ENCODE assay signal across 27 cellular contexts in the genomic region with DNA sequence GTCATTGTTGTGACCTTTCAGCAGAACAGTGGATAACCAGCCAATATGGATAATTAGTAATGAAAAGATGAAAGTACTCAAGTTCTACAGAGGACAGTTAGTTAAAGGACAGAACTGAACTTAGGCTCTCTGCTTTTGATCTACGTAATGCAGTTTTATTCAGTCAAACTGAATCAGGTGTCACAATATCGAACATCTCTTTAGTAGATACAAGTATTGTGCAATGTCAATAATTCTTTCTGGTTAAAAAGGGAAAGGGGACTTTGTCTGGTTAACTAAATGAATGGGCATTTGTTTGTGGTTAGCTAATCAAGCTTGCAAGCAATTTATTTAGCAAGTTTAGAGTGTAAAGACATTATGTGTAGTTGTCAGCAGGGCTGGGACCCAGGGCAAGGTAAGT.
"Had no signal": no experiment of that assay in that cellular context is flagged by ENCODE, and none has a peak within 500 bp of the region (broad histone marks: within the 10 kb centered on the region; RNA-seq: fewer than 3 reads in every experiment).

No MANE protein-coding gene starts in this region.

- H3K36me3 ChIP-seq: adrenal gland, brain microvascular endothelial cell, esophagus squamous epithelium, gastroesophageal sphincter, heart right ventricle had no signal

- DNase-seq: activated CD4-positive, alpha-beta memory T cell treated with anti-CD3 and anti-CD28 coated beads for 36 hours; activated CD4-positive, alpha-beta T cell treated with anti-CD3 and anti-CD28 coated beads for 36 hours; activated CD4-positive, alpha-beta T cell treated with anti-CD3 and anti-CD28 coated beads, Interleukin-2, amount 10 ng/mL, durations not matched to agents 24 days and 14 days; activated CD4-positive, CD25-positive, alpha-beta regulatory T cell; activated CD4-positive, CD25-positive, alpha-beta regulatory T cell treated with anti-CD3 and anti-CD28 coated beads, Interleukin-2, amount 50 U/mL, for 72 hours; activated CD8-positive, alpha-beta memory T cell treated with anti-CD3 and anti-CD28 coated beads, Interleukin-2, amount 10 ng/mL, durations not matched to agents 7 days and 5 days; activated CD8-positive, alpha-beta memory T cell treated with anti-CD3 and anti-CD28 coated beads, Interleukin-2, amount 50 U/mL, for 4 hours; activated CD8-positive, alpha-beta T cell treated with anti-CD3 and anti-CD28 coated beads, Interleukin-2, amount 10 ng/mL, durations not matched to agents 7 days and 5 days; activated effector memory CD4-positive, alpha-beta T cell treated with anti-CD3 and anti-CD28 coated beads, Interleukin-2, amount 50 U/mL, for 16 hours; activated naive CD4-positive, alpha-beta T cell treated with anti-CD3 and anti-CD28 coated beads for 36 hours; activated naive CD8-positive, alpha-beta T cell treated with anti-CD3 and anti-CD28 coated beads for 36 hours; activated naive CD8-positive, alpha-beta T cell treated with anti-CD3 and anti-CD28 coated beads, Interleukin-2, amount 50 U/mL, for 24 hours; activated T-cell treated with anti-CD3 and anti-CD28 coated beads, Interleukin-2, amount 50 U/mL, for 1 hour; activated T-cell treated with anti-CD3 and anti-CD28 coated beads, Interleukin-2, amount 50 U/mL, for 48 hours; adrenal gland; amygdala; aorta; brain microvascular endothelial cell; cortex of kidney; dermis blood vessel endothelial cell; effector CD8-positive, alpha-beta T cell; esophagus squamous epithelium; foreskin fibroblast; heart right ventricle; T-helper 2 cell had no signal

- H3K27ac ChIP-seq: adrenal gland, brain microvascular endothelial cell, epithelial cell of prostate, esophagus squamous epithelium, gastroesophageal sphincter, heart right ventricle had no signal

- H3K4me1 ChIP-seq: adrenal gland, esophagus squamous epithelium, gastroesophageal sphincter, heart right ventricle had no signal

- H3K27me3 ChIP-seq: adrenal gland, brain microvascular endothelial cell, esophagus squamous epithelium, gastroesophageal sphincter, heart right ventricle had no signal

- H3K4me3 ChIP-seq: adrenal gland, esophagus squamous epithelium, gastroesophageal sphincter, heart right ventricle had no signal
